2 cellular contexts compared by ENCODE assay signal in the genomic region with DNA sequence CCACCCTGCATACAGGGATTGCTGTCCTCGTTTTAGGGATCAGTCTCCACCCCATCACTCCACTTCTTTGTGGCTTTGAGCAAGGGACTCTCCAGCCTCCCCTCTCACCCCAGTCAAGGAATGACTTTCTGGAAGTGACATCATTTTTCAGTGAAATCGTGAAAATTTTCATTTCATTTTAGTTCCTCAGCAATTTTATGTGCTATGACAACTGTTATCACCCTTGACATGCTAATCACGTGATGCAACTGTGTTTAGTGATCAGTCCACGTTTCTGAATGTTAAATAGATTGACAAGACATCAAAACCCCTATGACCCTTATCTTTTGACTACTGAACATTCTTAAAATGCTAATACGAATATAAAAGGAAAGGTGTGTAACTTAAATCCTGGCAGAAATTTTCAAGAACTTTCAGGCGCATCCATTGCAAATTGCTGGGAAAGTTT.
TF ChIP-seq lines count a peak whose summit lies in the region.

No MANE protein-coding gene starts in this region.

TF ChIP-seq in HEK293, 187 proteins besides CTCF, POLR2A, EP300 and RAD21:
- TF ChIP-seq ATF2 (tag by site-specific recombination; IDR thresholded peaks at IDR 0.05; ENCODE audit: low read depth) (0 out of 2 replicates have a peak, but pooled peaks have one; percentile 21), ZNF707 (tag by site-specific recombination; IDR thresholded peaks at IDR 0.05) (no peak), PRDM1 (tag by site-specific recombination; IDR thresholded peaks at IDR 0.05) (0 out of 2 replicates have a peak, but pooled peaks have one; percentile 4), ZBTB48 (tag by site-specific recombination; IDR thresholded peaks at IDR 0.05) (0 out of 2 replicates have a peak, but pooled peaks have one; percentile 27), ZFP3 (tag by site-specific recombination; IDR thresholded peaks at IDR 0.05; ENCODE audit: low read depth) (no peak), ZNF354C (tag by site-specific recombination; IDR thresholded peaks at IDR 0.05; ENCODE audit: borderline replicate concordance, low read depth) (no peak)

TF ChIP-seq in GM12878, 131 proteins besides CTCF, POLR2A, EP300 and RAD21:
- TF ChIP-seq STAT3 (IDR thresholded peaks at IDR 0.05; ENCODE audit: low read depth, low read length): no peak
- TF ChIP-seq, protein P1, sequence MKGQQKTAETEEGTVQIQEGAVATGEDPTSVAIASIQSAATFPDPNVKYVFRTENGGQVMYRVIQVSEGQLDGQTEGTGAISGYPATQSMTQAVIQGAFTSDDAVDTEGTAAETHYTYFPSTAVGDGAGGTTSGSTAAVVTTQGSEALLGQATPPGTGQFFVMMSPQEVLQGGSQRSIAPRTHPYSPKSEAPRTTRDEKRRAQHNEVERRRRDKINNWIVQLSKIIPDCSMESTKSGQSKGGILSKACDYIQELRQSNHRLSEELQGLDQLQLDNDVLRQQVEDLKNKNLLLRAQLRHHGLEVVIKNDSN (IDR thresholded peaks at IDR 0.05; ENCODE audit: borderline replicate concordance, extremely low read length, insufficient read depth, low read depth, low read length): no peak
- TF ChIP-seq BHLHE40 (IDR thresholded peaks at IDR 0.05; ENCODE audit: borderline replicate concordance in 1 of 2, low read depth in 2 of 2, low read length in 1 of 2): peak in 1 of 2 experiments; percentile 18; a peak in 1 of 4 replicates
- TF ChIP-seq, protein P2, sequence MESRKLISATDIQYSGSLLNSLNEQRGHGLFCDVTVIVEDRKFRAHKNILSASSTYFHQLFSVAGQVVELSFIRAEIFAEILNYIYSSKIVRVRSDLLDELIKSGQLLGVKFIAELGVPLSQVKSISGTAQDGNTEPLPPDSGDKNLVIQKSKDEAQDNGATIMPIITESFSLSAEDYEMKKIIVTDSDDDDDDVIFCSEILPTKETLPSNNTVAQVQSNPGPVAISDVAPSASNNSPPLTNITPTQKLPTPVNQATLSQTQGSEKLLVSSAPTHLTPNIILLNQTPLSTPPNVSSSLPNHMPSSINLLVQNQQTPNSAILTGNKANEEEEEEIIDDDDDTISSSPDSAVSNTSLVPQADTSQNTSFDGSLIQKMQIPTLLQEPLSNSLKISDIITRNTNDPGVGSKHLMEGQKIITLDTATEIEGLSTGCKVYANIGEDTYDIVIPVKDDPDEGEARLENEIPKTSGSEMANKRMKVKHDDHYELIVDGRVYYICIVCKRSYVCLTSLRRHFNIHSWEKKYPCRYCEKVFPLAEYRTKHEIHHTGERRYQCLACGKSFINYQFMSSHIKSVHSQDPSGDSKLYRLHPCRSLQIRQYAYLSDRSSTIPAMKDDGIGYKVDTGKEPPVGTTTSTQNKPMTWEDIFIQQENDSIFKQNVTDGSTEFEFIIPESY (IDR thresholded peaks at IDR 0.05): no peak
- no peak for TF ChIP-seq NFIC (IDR thresholded peaks at IDR 0.05; ENCODE audit: low read depth, low read length)
- peak; percentile 66 for TF ChIP-seq RAD51 (IDR thresholded peaks at IDR 0.05)
